In the genomic region with DNA sequence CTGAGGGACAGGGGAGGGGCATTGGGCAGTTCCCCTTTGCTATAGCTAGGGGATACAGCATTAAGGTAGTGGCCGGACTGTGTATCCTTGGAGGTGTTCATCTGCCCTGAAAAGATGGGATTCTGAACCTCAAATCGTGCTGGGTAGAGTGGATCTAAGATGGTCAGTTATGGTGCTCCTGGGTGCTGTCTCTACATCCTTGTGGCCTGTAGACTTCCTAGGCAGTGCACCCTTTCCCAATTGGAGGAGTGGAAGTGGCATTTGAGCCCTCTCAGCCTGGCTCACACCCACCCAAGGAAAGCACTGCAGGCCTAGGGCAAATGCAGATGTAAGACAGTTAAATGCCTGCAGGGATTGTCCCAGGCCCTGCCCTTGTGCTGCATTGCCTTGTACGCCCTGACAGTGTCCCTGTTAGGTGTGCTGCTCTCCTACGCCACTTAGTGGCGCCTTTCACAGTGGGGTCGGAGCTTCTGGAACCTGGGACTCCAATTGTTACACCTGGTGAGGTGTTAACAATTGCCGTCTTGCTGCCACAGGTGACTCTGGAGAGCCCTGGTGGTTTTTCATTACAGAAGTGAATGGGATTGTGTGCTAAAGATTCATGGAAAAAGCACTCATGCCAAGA, we compare ENCODE assay signal across 8 cellular contexts. TPM values are rescaled to one million over a fixed set of nuclear protein-coding genes. Genes with fewer than 3 reads are reported as not detected.
DNase-seq lines count a peak whose midpoint lies in the region; ATAC-seq and TF ChIP-seq lines count a peak whose summit lies in the region.

No MANE protein-coding gene starts in this region.

- no peaks in the 10 kb centered on the region for H3K79me2 ChIP-seq in smooth muscle cell (ENCODE audit: low read depth)

- peaks cover 6% of the 10 kb centered on the region for H3K36me3 Mint-ChIP-seq in activated naive CD8-positive, alpha-beta T cell treated with anti-CD3 and anti-CD28 coated beads, Interleukin-2, amount 10 ng/mL, durations not matched to agents 7 days and 5 days

- H4K20me1 ChIP-seq in smooth muscle cell (ENCODE audit: low read depth), result no peaks in the 10 kb centered on the region

- peak; percentile 52 for DNase-seq in GM20000 (ENCODE audit: low spot score)
- peak; percentile 44 for DNase-seq in activated naive CD8-positive, alpha-beta T cell treated with anti-CD3 and anti-CD28 coated beads, Interleukin-2, amount 10 ng/mL, durations not matched to agents 7 days and 5 days
- no peak for DNase-seq in smooth muscle cell (lab: John Stamatoyannopoulos, UW; ENCODE audit: unreplicated experiment)
- DNase-seq in occipital lobe (lab: John Stamatoyannopoulos, UW), result no peak
- no peak for DNase-seq in amygdala (lab: John Stamatoyannopoulos, UW)

- no peaks in the 10 kb centered on the region for H3K36me3 ChIP-seq in smooth muscle cell (ENCODE audit: low read depth)

- no peaks in the 10 kb centered on the region for H3K4me1 ChIP-seq in smooth muscle cell (ENCODE audit: low read depth)

- no peak overlapping the region for H3K9ac ChIP-seq in smooth muscle cell (ENCODE audit: low read depth)

- H3K27ac Mint-ChIP-seq in activated naive CD8-positive, alpha-beta T cell treated with anti-CD3 and anti-CD28 coated beads, Interleukin-2, amount 10 ng/mL, durations not matched to agents 7 days and 5 days, result no peak overlapping the region

- H3F3A ChIP-seq in smooth muscle cell (ENCODE audit: low read depth), result no peaks in the 10 kb centered on the region

- no peak overlapping the region for H2AFZ ChIP-seq in smooth muscle cell (ENCODE audit: low read depth)

- H3K4me3 ChIP-seq in smooth muscle cell, result no peak overlapping the region

- no peak overlapping the region for H3K4me3 Mint-ChIP-seq in activated naive CD8-positive, alpha-beta T cell treated with anti-CD3 and anti-CD28 coated beads, Interleukin-2, amount 10 ng/mL, durations not matched to agents 7 days and 5 days

- TF ChIP-seq CTCF in GM12872 (IDR thresholded peaks at IDR 0.05; ENCODE audit: insufficient read depth, low read depth, low read length) (peak; percentile 74), GM20000 (IDR thresholded peaks at IDR 0.05; ENCODE audit: extremely low read depth, missing control alignments) (peak; percentile 54), smooth muscle cell (IDR thresholded peaks at IDR 0.05; ENCODE audit: borderline replicate concordance, insufficient read depth, poor library complexity, severe bottlenecking) (peak; percentile 21)

- no peaks in the 10 kb centered on the region for H3K27me3 Mint-ChIP-seq in activated naive CD8-positive, alpha-beta T cell treated with anti-CD3 and anti-CD28 coated beads, Interleukin-2, amount 10 ng/mL, durations not matched to agents 7 days and 5 days

- no peaks in the 10 kb centered on the region for H3K9me3 Mint-ChIP-seq in activated naive CD8-positive, alpha-beta T cell treated with anti-CD3 and anti-CD28 coated beads, Interleukin-2, amount 10 ng/mL, durations not matched to agents 7 days and 5 days

- WGBS in smooth muscle cell (ENCODE audit: low lambda C conversion rate), result 66% methylated on average over 7 of the region's 7 CpGs

- no peaks in the 10 kb centered on the region for H3K9me3 ChIP-seq in smooth muscle cell (replicated peaks; ENCODE audit: low read depth)

- POLR2A ChIA-PET in activated naive CD8-positive, alpha-beta T cell treated with anti-CD3 and anti-CD28 coated beads, Interleukin-2, amount 10 ng/mL, durations not matched to agents 7 days and 5 days (lab: Charles Lee), result no interaction called here

- H3K27ac ChIP-seq in smooth muscle cell (ENCODE audit: low read depth), result no peak overlapping the region

- peaks cover 6% of the 10 kb centered on the region for H3K4me1 Mint-ChIP-seq in activated naive CD8-positive, alpha-beta T cell treated with anti-CD3 and anti-CD28 coated beads, Interleukin-2, amount 10 ng/mL, durations not matched to agents 7 days and 5 days

- ATAC-seq in HG03469 (IDR thresholded peaks at IDR 0.05; ENCODE audit: unreplicated experiment), result peak; percentile 96
- peak; percentile 88 for ATAC-seq in activated naive CD8-positive, alpha-beta T cell treated with anti-CD3 and anti-CD28 coated beads, Interleukin-2, amount 10 ng/mL, durations not matched to agents 7 days and 5 days (ENCODE audit: low read depth)
- ATAC-seq in HG02970 (IDR thresholded peaks at IDR 0.05; ENCODE audit: low FRiP score, unreplicated experiment), result no peak

- no peaks in the 10 kb centered on the region for H3K27me3 ChIP-seq in smooth muscle cell (ENCODE audit: low read depth)

- no peak overlapping the region for H3K4me2 ChIP-seq in smooth muscle cell

RNA-seq across cellular contexts. Expression of a gene that starts 35.0 kb away (rescaled TPM):
- total RNA-seq in activated naive CD8-positive, alpha-beta T cell treated with anti-CD3 and anti-CD28 coated beads, Interleukin-2, amount 10 ng/mL, durations not matched to agents 7 days and 5 days, result 10 to 100 TPM; 19.9 to 25.7 TPM
- total RNA-seq in smooth muscle cell (9.8 and 17.1 TPM in 2 replicates), occipital lobe (15.8 TPM)
- polyA plus RNA-seq in smooth muscle cell, result 16.4 and 20.2 TPM in 2 replicates

Comparison
In these comparisons a context has a peak if more than half of its experiments do, and no peak if none do; other contexts are left out.
1. CTCF ChIP-seq: peak in every context shown above with its lines; median percentile 74 in GM12872; 54 in GM20000; 21 in smooth muscle cell.
2. DNase-seq: peak in GM20000 (single experiment) and activated naive CD8-positive, alpha-beta T cell treated with anti-CD3 and anti-CD28 coated beads, Interleukin-2, amount 10 ng/mL, durations not matched to agents 7 days and 5 days (single experiment); none in smooth muscle cell (single experiment), occipital lobe (single experiment) and amygdala (0 of 56).